ENCODE assay signal across 8 cellular contexts in genomic region chr9:66153971-66154691, GRCh38.
DNase-seq lines count a peak whose midpoint lies in the region; ATAC-seq and TF ChIP-seq lines count a peak whose summit lies in the region.
"Not testable (repeated sequence)": the region's sequence is repeated elsewhere in the genome, so short reads cannot be mapped to it uniquely, and the experiment has no call there.

No MANE protein-coding gene starts in this region.

- CTCF ChIA-PET in activated naive CD4-positive, alpha-beta T cell treated with anti-CD3 and anti-CD28 coated beads, Interleukin-2, amount 10 ng/mL, durations not matched to agents 7 days and 5 days (lab: Charles Lee); naive thymus-derived CD4-positive, alpha-beta T cell (lab: Charles Lee): not testable (repeated sequence)

- not testable (repeated sequence) for H3K4me1 Mint-ChIP-seq in activated naive CD4-positive, alpha-beta T cell treated with anti-CD3 and anti-CD28 coated beads, Interleukin-2, amount 10 ng/mL, durations not matched to agents 7 days and 5 days; naive thymus-derived CD4-positive, alpha-beta T cell

- H3K27ac Mint-ChIP-seq in activated naive CD4-positive, alpha-beta T cell treated with anti-CD3 and anti-CD28 coated beads, Interleukin-2, amount 10 ng/mL, durations not matched to agents 7 days and 5 days; naive thymus-derived CD4-positive, alpha-beta T cell: not testable (repeated sequence)

- H3K36me3 Mint-ChIP-seq in activated naive CD4-positive, alpha-beta T cell treated with anti-CD3 and anti-CD28 coated beads, Interleukin-2, amount 10 ng/mL, durations not matched to agents 7 days and 5 days; naive thymus-derived CD4-positive, alpha-beta T cell: not testable (repeated sequence)

- H3K9me3 ChIP-seq in Peyer's patch; colonic mucosa; left ventricle myocardium inferior (replicated peaks); naive thymus-derived CD4-positive, alpha-beta T cell (ENCODE audit: control insufficient read depth in 2 of 3, low read length in 3 of 3); upper lobe of right lung: not testable (repeated sequence)

- intact Hi-C loops in colonic mucosa (cut with DNase I); left ventricle myocardium inferior (cut with micrococcal nuclease); naive thymus-derived CD4-positive, alpha-beta T cell (cut with micrococcal nuclease); upper lobe of right lung (cut with DNase I): not testable (repeated sequence)

- H3K27ac ChIP-seq in Peyer's patch; colonic mucosa; left ventricle myocardium inferior (replicated peaks); naive thymus-derived CD4-positive, alpha-beta T cell (ENCODE audit: low read depth, low read length); upper lobe of right lung: not testable (repeated sequence)

- TF ChIP-seq POLR2A in Peyer's patch (IDR thresholded peaks at IDR 0.05): not testable (repeated sequence)

- TF ChIP-seq CTCF in Peyer's patch (IDR thresholded peaks at IDR 0.05); colonic mucosa (IDR thresholded peaks at IDR 0.05); left ventricle myocardium inferior (IDR thresholded peaks at IDR 0.05; ENCODE audit: borderline replicate concordance); upper lobe of right lung (IDR thresholded peaks at IDR 0.05): not testable (repeated sequence)

- not testable (repeated sequence) for H3K36me3 ChIP-seq in Peyer's patch; colonic mucosa; left ventricle myocardium inferior; naive thymus-derived CD4-positive, alpha-beta T cell (ENCODE audit: control insufficient read depth in 2 of 3, insufficient read depth in 3 of 3, low read length in 3 of 3); upper lobe of right lung

- POLR2A ChIA-PET in naive thymus-derived CD4-positive, alpha-beta T cell (lab: Charles Lee): not testable (repeated sequence)

- not testable (repeated sequence) for DNase-seq in Peyer's patch, colonic mucosa, left ventricle myocardium inferior
- DNase-seq in activated CD8-positive, alpha-beta memory T cell treated with anti-CD3 and anti-CD28 coated beads, Interleukin-2, amount 50 U/mL, for 4 hours: peak; percentile 17
- peak; percentile 21 for DNase-seq in activated naive CD4-positive, alpha-beta T cell treated with anti-CD3 and anti-CD28 coated beads, Interleukin-2, amount 10 ng/mL, durations not matched to agents 7 days and 5 days
- DNase-seq in naive thymus-derived CD4-positive, alpha-beta T cell: peak in 6 of 9 donors; percentile 2 to 25 (median 18)
- DNase-seq in stimulated activated CD4-positive, alpha-beta T cell treated with anti-CD3 and anti-CD28 coated beads, Interleukin-15, amount 100 ng/mL, for 24 hours: peak; percentile 5
- peak; percentile 62 for DNase-seq in upper lobe of right lung

- H3K27me3 Mint-ChIP-seq in activated naive CD4-positive, alpha-beta T cell treated with anti-CD3 and anti-CD28 coated beads, Interleukin-2, amount 10 ng/mL, durations not matched to agents 7 days and 5 days; naive thymus-derived CD4-positive, alpha-beta T cell: not testable (repeated sequence)

- not testable (repeated sequence) for H3K27me3 ChIP-seq in Peyer's patch; colonic mucosa; left ventricle myocardium inferior (ENCODE audit: low read depth); naive thymus-derived CD4-positive, alpha-beta T cell (ENCODE audit: control insufficient read depth in 2 of 2, insufficient read depth in 2 of 2, low read length in 2 of 2); upper lobe of right lung

- H3K4me1 ChIP-seq in Peyer's patch; colonic mucosa; left ventricle myocardium inferior; naive thymus-derived CD4-positive, alpha-beta T cell (ENCODE audit: control insufficient read depth in 2 of 2, insufficient read depth in 2 of 2, low read length in 2 of 2); upper lobe of right lung: not testable (repeated sequence)

- not testable (repeated sequence) for H3K9me3 Mint-ChIP-seq in activated naive CD4-positive, alpha-beta T cell treated with anti-CD3 and anti-CD28 coated beads, Interleukin-2, amount 10 ng/mL, durations not matched to agents 7 days and 5 days; naive thymus-derived CD4-positive, alpha-beta T cell

- H3K4me3 Mint-ChIP-seq in activated naive CD4-positive, alpha-beta T cell treated with anti-CD3 and anti-CD28 coated beads, Interleukin-2, amount 10 ng/mL, durations not matched to agents 7 days and 5 days; naive thymus-derived CD4-positive, alpha-beta T cell: not testable (repeated sequence)

- not testable (repeated sequence) for ATAC-seq in naive thymus-derived CD4-positive, alpha-beta T cell; upper lobe of right lung

- H3K4me3 ChIP-seq in Peyer's patch (peak overlapping the region in 3 of 4 donors; percentile 14 to 47 (median 20)), colonic mucosa (peak overlapping the region; percentile 30), left ventricle myocardium inferior (peak overlapping the region; percentile 65), upper lobe of right lung (peak overlapping the region; percentile 21)
- not testable (repeated sequence) for H3K4me3 ChIP-seq in naive thymus-derived CD4-positive, alpha-beta T cell (ENCODE audit: low read length)

- not testable (repeated sequence) for H3K9ac ChIP-seq in colonic mucosa (ENCODE audit: low read depth in 2 of 2, low read length in 2 of 2)
